ENCODE assay signal across 1 cellular context in genomic region chr10:31937371-31937770, GRCh38.
TF ChIP-seq lines count a peak whose summit lies in the region.

No MANE protein-coding gene starts in this region.

TF ChIP-seq in K562, 482 proteins besides CTCF, POLR2A, EP300 and RAD21 (continued from another document):
- peak; percentile 19; the same call in 1 of the 2 replicates for TF ChIP-seq MBD1 (CRISPR knock-in tag; IDR thresholded peaks at IDR 0.05)
